Comparison of ENCODE assay signal across 12 cellular contexts in the genomic region with DNA sequence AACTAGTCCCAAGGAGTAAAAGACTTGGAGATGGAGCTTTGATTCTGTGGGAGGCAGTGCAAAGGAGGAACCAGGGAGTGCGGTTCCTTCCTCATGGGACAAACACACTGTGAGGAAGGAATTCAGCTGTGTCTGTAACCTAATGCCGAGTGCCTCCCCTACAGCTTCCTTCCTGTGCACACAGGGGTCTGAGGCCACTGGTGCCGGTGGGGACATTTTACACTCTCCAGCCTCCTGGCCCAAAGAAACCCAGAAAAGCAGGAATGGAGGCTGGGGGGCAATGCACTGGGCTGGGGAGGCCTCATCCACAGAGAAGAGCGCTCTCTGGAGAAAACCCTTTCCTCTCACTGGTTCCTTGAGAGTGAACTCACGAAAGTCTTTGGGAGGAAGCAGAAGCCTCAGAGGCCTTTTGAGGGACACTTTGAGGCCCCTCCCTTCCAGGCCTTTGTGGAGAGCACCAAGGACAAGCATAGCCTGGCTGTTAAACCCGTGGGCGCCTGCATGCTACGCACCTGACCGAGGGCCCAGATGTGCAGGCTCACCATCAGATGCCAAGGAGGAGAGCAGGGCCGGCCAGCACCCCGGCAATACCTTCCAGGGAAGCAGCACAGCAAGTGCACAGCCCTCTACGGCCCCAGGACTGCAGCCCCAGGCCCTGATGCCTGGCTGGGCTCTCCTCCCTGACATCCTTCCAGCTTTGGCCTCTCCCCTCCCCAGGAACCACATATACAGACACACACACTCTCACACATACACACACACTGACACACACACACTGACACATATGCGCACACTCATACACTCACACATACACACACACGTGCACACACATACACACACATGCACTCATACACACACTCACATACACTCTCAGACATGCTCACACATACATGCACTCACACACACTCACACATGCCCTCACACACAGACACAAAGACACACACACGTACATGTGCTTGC. TPM values are rescaled to one million over a fixed set of nuclear protein-coding genes. Genes with fewer than 3 reads are reported as not detected.
DNase-seq lines count a peak whose midpoint lies in the region; ATAC-seq and TF ChIP-seq lines count a peak whose summit lies in the region.
"Had no signal": no experiment of that assay in that cellular context is flagged by ENCODE, and none has a peak within 500 bp of the region (broad histone marks: within the 10 kb centered on the region; RNA-seq: fewer than 3 reads in every experiment).

No MANE protein-coding gene starts in this region.

- no peaks in the 10 kb centered on the region for H3K36me3 ChIP-seq in Karpas-422 (ENCODE audit: insufficient read depth, low read length)
- H3K36me3 ChIP-seq in heart right ventricle = no peaks in the 10 kb centered on the region
- H3K36me3 ChIP-seq in trophoblast cell (ENCODE audit: control insufficient read depth in 1 of 2, insufficient read depth in 2 of 2, low read length in 2 of 2) = no peaks in the 10 kb centered on the region

- intact Hi-C loops in heart right ventricle (cut with DNase I) (no loop called here), head of caudate nucleus (cut with DNase I) (no loop called here)

- H2AK5ac ChIP-seq in trophoblast cell (ENCODE audit: low read length) = no peak overlapping the region

- H3K9me3 ChIP-seq in Karpas-422 (ENCODE audit: low read length) (no peaks in the 10 kb centered on the region), heart right ventricle (no peaks in the 10 kb centered on the region), trophoblast cell (ENCODE audit: insufficient read depth, low read depth, low read length) (peaks cover 2% of the 10 kb centered on the region)
- H3K9me3 ChIP-seq: mucosa of descending colon had no signal

- no peak overlapping the region for H3K18ac ChIP-seq in trophoblast cell (ENCODE audit: low read length)

- no peaks in the 10 kb centered on the region for H3K9me2 ChIP-seq in Karpas-422 (replicated peaks; ENCODE audit: insufficient read depth, low read length)

- H3K23ac ChIP-seq in trophoblast cell (ENCODE audit: low read length) = no peak overlapping the region

- no peak overlapping the region for H4K12ac ChIP-seq in trophoblast cell (ENCODE audit: low read depth, low read length)

- no peak overlapping the region for H3K4me2 ChIP-seq in Karpas-422 (ENCODE audit: low read depth, low read length, poor library complexity, severe bottlenecking)
- no peak overlapping the region for H3K4me2 ChIP-seq in trophoblast cell (ENCODE audit: low read length)

- H2AFZ ChIP-seq in Karpas-422 (ENCODE audit: low read length) (peak overlapping the region; percentile 72; the same call in 1 of the 2 replicates), trophoblast cell (ENCODE audit: insufficient read depth, low read length, poor library complexity) (peak overlapping the region; percentile 12)

- ATAC-seq in heart right ventricle (peak in 7 of 8 donors; percentile 65 to 84 (median 71)), HG03521 (IDR thresholded peaks at IDR 0.05; ENCODE audit: unreplicated experiment) (no peak), GM18505 (IDR thresholded peaks at IDR 0.05; ENCODE audit: unreplicated experiment) (no peak), GM21737 (IDR thresholded peaks at IDR 0.05; ENCODE audit: unreplicated experiment) (no peak)
- ATAC-seq: mucosa of descending colon had no signal

- H2BK12ac ChIP-seq in trophoblast cell (ENCODE audit: low read length) = peak overlapping the region; percentile 7

- H2BK5ac ChIP-seq in trophoblast cell (ENCODE audit: low read depth, low read length, poor library complexity) = no peak overlapping the region

- no peaks in the 10 kb centered on the region for H3K79me2 ChIP-seq in Karpas-422 (ENCODE audit: low read length)
- H3K79me2 ChIP-seq in trophoblast cell (ENCODE audit: control insufficient read depth, insufficient read depth, low read length, poor library complexity) = no peaks in the 10 kb centered on the region

- no peak overlapping the region for H2BK120ac ChIP-seq in trophoblast cell (ENCODE audit: insufficient read depth, low read length, poor library complexity)

- no peak overlapping the region for H4K8ac ChIP-seq in trophoblast cell (ENCODE audit: low read depth, low read length)

- DNase-seq in ELF-1 (ENCODE audit: low read depth, low spot score) (peak; percentile 53), Karpas-422 (no peak), heart right ventricle (no peak), trophoblast cell (no peak), head of caudate nucleus (no peak)
- DNase-seq: effector CD8-positive, alpha-beta T cell; NCI-H1436 treated with DMSO at 0.1 percent for 48 hours; NCI-H748 treated with DMSO at 0.1 percent for 48 hours had no signal

- H3K27me3 ChIP-seq in Karpas-422 (ENCODE audit: low read length) (no peaks in the 10 kb centered on the region), heart right ventricle (no peaks in the 10 kb centered on the region), trophoblast cell (ENCODE audit: insufficient read depth, low read length) (no peaks in the 10 kb centered on the region)

- H3K4me1 ChIP-seq in Karpas-422 (ENCODE audit: low read length) = peaks cover 7% of the 10 kb centered on the region
- peaks cover 9 to 37% (median 21%) of the 10 kb centered on the region in 9 donors for H3K4me1 ChIP-seq in heart right ventricle
- peaks cover 26 to 28% of the 10 kb centered on the region in 2 experiments for H3K4me1 ChIP-seq in trophoblast cell (ENCODE audit: control insufficient read depth in 1 of 2, insufficient read depth in 2 of 2, low read length in 2 of 2)

- H4K20me1 ChIP-seq in Karpas-422 (ENCODE audit: insufficient read depth, low read depth, low read length) = no peaks in the 10 kb centered on the region

- TF ChIP-seq CTCF in heart right ventricle (IDR thresholded peaks at IDR 0.05) = no peak

- no peak overlapping the region for H3K4me3 ChIP-seq in Karpas-422 (ENCODE audit: low read length)
- no peak overlapping the region for H3K4me3 ChIP-seq in heart right ventricle
- H3K4me3 ChIP-seq in trophoblast cell (ENCODE audit: low read depth, low read length) = no peak overlapping the region
- H3K4me3 ChIP-seq: mucosa of descending colon had no signal

- H3K9ac ChIP-seq in Karpas-422 (ENCODE audit: low read length) (no peak overlapping the region), trophoblast cell (ENCODE audit: low read length) (no peak overlapping the region)

- peaks cover 3% of the 10 kb centered on the region for H3K79me1 ChIP-seq in trophoblast cell (ENCODE audit: low read length)

- H3K4ac ChIP-seq in trophoblast cell (ENCODE audit: low read depth, low read length) = no peak overlapping the region

- WGBS in heart right ventricle, 2 donors = 57 to 67% methylated on average over 15 of the region's 15 CpGs
- WGBS in trophoblast cell (ENCODE audit: extremely low coverage, insufficient coverage, insufficient read length) = no CpG with 5 or more reads among the region's 15 CpGs

- H3K27ac ChIP-seq in Karpas-422 (ENCODE audit: low read length) (no peak overlapping the region), heart right ventricle (peak overlapping the region in 9 of 10 donors; percentile 1 to 80 (median 35)), trophoblast cell (ENCODE audit: low read depth, low read length) (no peak overlapping the region)

- no peak overlapping the region for H3K14ac ChIP-seq in trophoblast cell (ENCODE audit: low read length)

- TF ChIP-seq POLR2A in GM18505 (IDR thresholded peaks at IDR 0.05; ENCODE audit: borderline replicate concordance, extremely low read depth, insufficient read depth, insufficient read length) = no peak

- H4K91ac ChIP-seq in trophoblast cell (ENCODE audit: low read depth, low read length) = peak overlapping the region; percentile 4

RNA-seq across cellular contexts. Expression of gene NFKBIA, which starts 52.0 kb away (rescaled TPM):
- 27.6 and 53.5 TPM in 2 replicates for total RNA-seq in Karpas-422 (2014; rRNA removed; shearing (Covaris generic); ENCODE audit: low replicate concordance)
- 10 to 100 TPM; 41.0 to 98.5 (median 58.7) TPM for total RNA-seq in heart right ventricle
- polyA plus RNA-seq in heart right ventricle = 10 to 100 TPM; 73.7 to 88.4 TPM
- 116 and 119 TPM in 2 replicates for polyA plus RNA-seq in trophoblast cell (2013)

Comparison
In these comparisons a context has a peak if more than half of its experiments do, and no peak if none do; other contexts are left out.
1. H3K27ac ChIP-seq: peak in heart right ventricle (9 of 10); none in Karpas-422 (single experiment) and trophoblast cell (single experiment).
2. ATAC-seq: peak in heart right ventricle (7 of 8); none in HG03521 (single experiment), GM18505 (single experiment) and GM21737 (single experiment).